ENCODE assay signal across 1 cellular context in the genomic region with DNA sequence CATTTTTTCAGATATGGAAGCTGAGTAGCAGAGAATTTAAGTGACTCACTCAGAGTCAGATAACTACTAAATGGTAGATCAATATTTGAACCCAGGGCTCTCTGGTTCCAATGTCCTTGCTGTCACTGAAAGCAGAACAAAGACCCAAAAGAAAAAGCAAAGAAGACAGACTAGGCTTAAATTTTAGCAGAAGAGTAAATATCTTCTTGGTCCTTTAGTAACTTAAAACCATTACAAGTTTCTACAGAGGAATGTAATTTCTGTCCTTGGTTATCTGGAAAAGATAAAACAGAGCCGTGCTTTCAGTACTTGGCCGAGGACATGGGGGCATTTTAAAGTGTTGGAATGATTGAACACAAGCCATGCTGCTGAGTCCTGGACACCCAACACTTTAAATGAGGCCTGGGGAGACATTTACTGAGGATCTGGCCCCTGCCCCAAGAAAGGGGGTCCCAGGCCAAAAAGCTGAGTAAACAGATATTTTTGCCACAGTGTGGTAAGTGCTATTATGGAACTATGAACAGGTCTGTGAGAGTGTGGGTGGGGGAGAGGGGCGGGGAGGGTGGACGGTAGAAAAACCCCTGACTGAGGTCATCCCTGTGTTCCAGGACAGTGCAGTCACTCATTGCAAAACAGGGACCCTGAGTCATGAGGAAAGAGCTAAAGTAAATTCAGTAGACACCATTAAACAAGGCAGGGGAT.
TF ChIP-seq lines count a peak whose summit lies in the region.

No MANE protein-coding gene starts in this region.

TF ChIP-seq in HepG2, 621 proteins besides CTCF, POLR2A, EP300 and RAD21 (continued from another document and continues in another):
- TF ChIP-seq, protein P1, sequence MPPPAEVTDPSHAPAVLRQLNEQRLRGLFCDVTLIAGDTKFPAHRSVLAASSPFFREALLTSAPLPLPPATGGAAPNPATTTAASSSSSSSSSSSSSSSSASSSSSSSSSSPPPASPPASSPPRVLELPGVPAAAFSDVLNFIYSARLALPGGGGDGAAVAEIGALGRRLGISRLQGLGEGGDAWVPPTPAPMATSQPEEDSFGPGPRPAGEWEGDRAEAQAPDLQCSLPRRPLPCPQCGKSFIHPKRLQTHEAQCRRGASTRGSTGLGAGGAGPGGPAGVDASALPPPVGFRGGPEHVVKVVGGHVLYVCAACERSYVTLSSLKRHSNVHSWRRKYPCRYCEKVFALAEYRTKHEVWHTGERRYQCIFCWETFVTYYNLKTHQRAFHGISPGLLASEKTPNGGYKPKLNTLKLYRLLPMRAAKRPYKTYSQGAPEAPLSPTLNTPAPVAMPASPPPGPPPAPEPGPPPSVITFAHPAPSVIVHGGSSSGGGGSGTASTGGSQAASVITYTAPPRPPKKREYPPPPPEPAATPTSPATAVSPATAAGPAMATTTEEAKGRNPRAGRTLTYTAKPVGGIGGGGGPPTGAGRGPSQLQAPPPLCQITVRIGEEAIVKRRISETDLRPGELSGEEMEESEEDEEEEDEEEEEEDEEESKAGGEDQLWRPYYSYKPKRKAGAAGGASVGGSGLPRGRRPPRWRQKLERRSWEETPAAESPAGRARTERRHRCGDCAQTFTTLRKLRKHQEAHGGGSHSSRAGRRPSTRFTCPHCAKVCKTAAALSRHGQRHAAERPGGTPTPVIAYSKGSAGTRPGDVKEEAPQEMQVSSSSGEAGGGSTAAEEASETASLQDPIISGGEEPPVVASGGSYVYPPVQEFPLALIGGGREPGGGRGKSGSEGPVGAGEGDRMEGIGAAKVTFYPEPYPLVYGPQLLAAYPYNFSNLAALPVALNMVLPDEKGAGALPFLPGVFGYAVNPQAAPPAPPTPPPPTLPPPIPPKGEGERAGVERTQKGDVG (CRISPR knock-in tag; IDR thresholded peaks at IDR 0.05; ENCODE audit: borderline replicate concordance) = no peak
- TF ChIP-seq CEBPB (IDR thresholded peaks at IDR 0.05; ENCODE audit: borderline replicate concordance, low read depth, low read length) (peak; percentile 92), SMAD3 (CRISPR knock-in tag; IDR thresholded peaks at IDR 0.05) (no peak), DMAP1 (CRISPR knock-in tag; IDR thresholded peaks at IDR 0.05) (peak; percentile 21; the same call in 1 of the 2 replicates), ZSCAN22 (CRISPR knock-in tag; IDR thresholded peaks at IDR 0.05) (no peak), ARID4A (CRISPR knock-in tag; IDR thresholded peaks at IDR 0.05; ENCODE audit: borderline replicate concordance) (0 out of 2 replicates have a peak, but pooled peaks have one; percentile 18), ARID2 (CRISPR knock-in tag; IDR thresholded peaks at IDR 0.05; ENCODE audit: borderline replicate concordance) (no peak), GTF2F1 (IDR thresholded peaks at IDR 0.05; ENCODE audit: low read length) (no peak), ZNF550 (CRISPR knock-in tag; IDR thresholded peaks at IDR 0.05; ENCODE audit: borderline replicate concordance) (no peak), ZNF552 (CRISPR knock-in tag; IDR thresholded peaks at IDR 0.05; ENCODE audit: borderline replicate concordance) (no peak), KLF15 (CRISPR knock-in tag; IDR thresholded peaks at IDR 0.05; ENCODE audit: borderline replicate concordance) (no peak), ZNF3 (CRISPR knock-in tag; IDR thresholded peaks at IDR 0.05) (peak; percentile 88), RNF2 (conservative IDR thresholded peaks at IDR 0.05; ENCODE audit: low read depth) (no peak), HNRNPL (IDR thresholded peaks at IDR 0.05; ENCODE audit: low read depth, low read length) (no peak), GMEB2 (CRISPR knock-in tag; IDR thresholded peaks at IDR 0.05; ENCODE audit: low read depth) (no peak), NR0B2 (CRISPR knock-in tag; IDR thresholded peaks at IDR 0.05) (no peak), TP53 (CRISPR knock-in tag; conservative IDR thresholded peaks at IDR 0.05) (no peak), TCF12 (IDR thresholded peaks at IDR 0.05) (no peak), TCF12 (CRISPR knock-in tag; IDR thresholded peaks at IDR 0.05) (no peak), ZNF281 (CRISPR knock-in tag; IDR thresholded peaks at IDR 0.05; ENCODE audit: borderline replicate concordance) (peak; percentile 38; the same call in 1 of the 2 replicates), BCL6 (CRISPR knock-in tag; IDR thresholded peaks at IDR 0.05) (peak; percentile 60), ZNF451 (CRISPR knock-in tag; IDR thresholded peaks at IDR 0.05) (no peak), FOXA3 (CRISPR knock-in tag; IDR thresholded peaks at IDR 0.05) (peak; percentile 53), ISL2 (CRISPR knock-in tag; IDR thresholded peaks at IDR 0.05) (peak; percentile 65; the same call in 1 of the 2 replicates), ZNF644 (CRISPR knock-in tag; IDR thresholded peaks at IDR 0.05; ENCODE audit: low read depth) (0 out of 2 replicates have a peak, but pooled peaks have one; percentile 36), RXRB (CRISPR knock-in tag; IDR thresholded peaks at IDR 0.05; ENCODE audit: borderline replicate concordance) (peak; percentile 65)
- TF ChIP-seq, protein P2, sequence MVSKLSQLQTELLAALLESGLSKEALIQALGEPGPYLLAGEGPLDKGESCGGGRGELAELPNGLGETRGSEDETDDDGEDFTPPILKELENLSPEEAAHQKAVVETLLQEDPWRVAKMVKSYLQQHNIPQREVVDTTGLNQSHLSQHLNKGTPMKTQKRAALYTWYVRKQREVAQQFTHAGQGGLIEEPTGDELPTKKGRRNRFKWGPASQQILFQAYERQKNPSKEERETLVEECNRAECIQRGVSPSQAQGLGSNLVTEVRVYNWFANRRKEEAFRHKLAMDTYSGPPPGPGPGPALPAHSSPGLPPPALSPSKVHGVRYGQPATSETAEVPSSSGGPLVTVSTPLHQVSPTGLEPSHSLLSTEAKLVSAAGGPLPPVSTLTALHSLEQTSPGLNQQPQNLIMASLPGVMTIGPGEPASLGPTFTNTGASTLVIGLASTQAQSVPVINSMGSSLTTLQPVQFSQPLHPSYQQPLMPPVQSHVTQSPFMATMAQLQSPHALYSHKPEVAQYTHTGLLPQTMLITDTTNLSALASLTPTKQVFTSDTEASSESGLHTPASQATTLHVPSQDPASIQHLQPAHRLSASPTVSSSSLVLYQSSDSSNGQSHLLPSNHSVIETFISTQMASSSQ (IDR thresholded peaks at IDR 0.05; ENCODE audit: low read depth) = peak; percentile 62
- TF ChIP-seq, protein P2 (CRISPR knock-in tag; IDR thresholded peaks at IDR 0.05; ENCODE audit: borderline replicate concordance) = no peak; the same call in 1 of the 2 replicates
- TF ChIP-seq, protein P3, sequence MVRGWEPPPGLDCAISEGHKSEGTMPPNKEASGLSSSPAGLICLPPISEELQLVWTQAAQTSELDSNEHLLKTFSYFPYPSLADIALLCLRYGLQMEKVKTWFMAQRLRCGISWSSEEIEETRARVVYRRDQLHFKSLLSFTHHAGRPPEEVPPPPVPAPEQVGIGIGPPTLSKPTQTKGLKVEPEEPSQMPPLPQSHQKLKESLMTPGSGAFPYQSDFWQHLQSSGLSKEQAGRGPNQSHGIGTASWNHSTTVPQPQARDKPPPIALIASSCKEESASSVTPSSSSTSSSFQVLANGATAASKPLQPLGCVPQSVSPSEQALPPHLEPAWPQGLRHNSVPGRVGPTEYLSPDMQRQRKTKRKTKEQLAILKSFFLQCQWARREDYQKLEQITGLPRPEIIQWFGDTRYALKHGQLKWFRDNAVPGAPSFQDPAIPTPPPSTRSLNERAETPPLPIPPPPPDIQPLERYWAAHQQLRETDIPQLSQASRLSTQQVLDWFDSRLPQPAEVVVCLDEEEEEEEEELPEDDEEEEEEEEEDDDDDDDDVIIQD (CRISPR knock-in tag; IDR thresholded peaks at IDR 0.05; ENCODE audit: low read depth) = no peak
- TF ChIP-seq, protein P4, sequence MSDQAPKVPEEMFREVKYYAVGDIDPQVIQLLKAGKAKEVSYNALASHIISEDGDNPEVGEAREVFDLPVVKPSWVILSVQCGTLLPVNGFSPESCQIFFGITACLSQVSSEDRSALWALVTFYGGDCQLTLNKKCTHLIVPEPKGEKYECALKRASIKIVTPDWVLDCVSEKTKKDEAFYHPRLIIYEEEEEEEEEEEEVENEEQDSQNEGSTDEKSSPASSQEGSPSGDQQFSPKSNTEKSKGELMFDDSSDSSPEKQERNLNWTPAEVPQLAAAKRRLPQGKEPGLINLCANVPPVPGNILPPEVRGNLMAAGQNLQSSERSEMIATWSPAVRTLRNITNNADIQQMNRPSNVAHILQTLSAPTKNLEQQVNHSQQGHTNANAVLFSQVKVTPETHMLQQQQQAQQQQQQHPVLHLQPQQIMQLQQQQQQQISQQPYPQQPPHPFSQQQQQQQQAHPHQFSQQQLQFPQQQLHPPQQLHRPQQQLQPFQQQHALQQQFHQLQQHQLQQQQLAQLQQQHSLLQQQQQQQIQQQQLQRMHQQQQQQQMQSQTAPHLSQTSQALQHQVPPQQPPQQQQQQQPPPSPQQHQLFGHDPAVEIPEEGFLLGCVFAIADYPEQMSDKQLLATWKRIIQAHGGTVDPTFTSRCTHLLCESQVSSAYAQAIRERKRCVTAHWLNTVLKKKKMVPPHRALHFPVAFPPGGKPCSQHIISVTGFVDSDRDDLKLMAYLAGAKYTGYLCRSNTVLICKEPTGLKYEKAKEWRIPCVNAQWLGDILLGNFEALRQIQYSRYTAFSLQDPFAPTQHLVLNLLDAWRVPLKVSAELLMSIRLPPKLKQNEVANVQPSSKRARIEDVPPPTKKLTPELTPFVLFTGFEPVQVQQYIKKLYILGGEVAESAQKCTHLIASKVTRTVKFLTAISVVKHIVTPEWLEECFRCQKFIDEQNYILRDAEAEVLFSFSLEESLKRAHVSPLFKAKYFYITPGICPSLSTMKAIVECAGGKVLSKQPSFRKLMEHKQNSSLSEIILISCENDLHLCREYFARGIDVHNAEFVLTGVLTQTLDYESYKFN (CRISPR knock-in tag; conservative IDR thresholded peaks at IDR 0.05) = peak; percentile 83
